10 cellular contexts compared by ENCODE assay signal in genomic region chr16:31473300-31474052, GRCh38. TPM values are rescaled to one million over a fixed set of nuclear protein-coding genes. Genes with fewer than 3 reads are reported as not detected.
DNase-seq lines count a peak whose midpoint lies in the region; ATAC-seq and TF ChIP-seq lines count a peak whose summit lies in the region.
"Had no signal": no experiment of that assay in that cellular context is flagged by ENCODE, and none has a peak within 500 bp of the region (broad histone marks: within the 10 kb centered on the region; RNA-seq: fewer than 3 reads in every experiment).

No MANE protein-coding gene starts in this region.

- 83 to 88% (median 83%) methylated on average over 14 to 17 of the region's 17 CpGs for WGBS in heart left ventricle, 4 donors

- in situ Hi-C loops in astrocyte of the spinal cord (cut with HindIII; ENCODE audit: low sequenced_read_pairs), result loop anchor here (25.0 kb wide), 1 partner anchor 286 kb away; the partner anchor contains the start of gene FUS

- ATAC-seq in left ventricle myocardium superior (no peak), heart left ventricle (no peak), naive B cell (ENCODE audit: low read depth in 2 of 2) (no peak)
- no peak for ATAC-seq in stimulated activated naive B cell treated with anti-CD40 and anti-IgM and Interleukin-4, amounts not matched to agents 10 μg/mL and 1 μg/mL and 100 μg/mL, for 72 hours (replicated peaks)

- TF ChIP-seq POLR2A in heart left ventricle (IDR thresholded peaks at IDR 0.05) (no peak), uterus (IDR thresholded peaks at IDR 0.05) (no peak)

- H3K27me3 ChIP-seq in heart left ventricle, result peaks cover 0 to 2% (median 0%) of the 10 kb centered on the region in 9 donors
- no peaks in the 10 kb centered on the region for H3K27me3 ChIP-seq in uterus
- H3K27me3 ChIP-seq: breast epithelium had no signal

- H3K36me3 Mint-ChIP-seq in naive B cell, result no peaks in the 10 kb centered on the region
- H3K36me3 Mint-ChIP-seq in stimulated activated naive B cell treated with anti-CD40 and anti-IgM and Interleukin-4, amounts not matched to agents 10 μg/mL and 1 μg/mL and 100 μg/mL, for 72 hours, result no peaks in the 10 kb centered on the region

- DNase-seq in left ventricle myocardium superior (peak; percentile 28), heart left ventricle (no peak), astrocyte of the spinal cord (ENCODE audit: low read depth, low spot score) (no peak), naive B cell (no peak), uterus (no peak), NCI-H2107 (lab: John Stamatoyannopoulos, UW) (no peak), NCI-H2227 (lab: John Stamatoyannopoulos, UW; ENCODE audit: unreplicated experiment) (no peak)
- no peak for DNase-seq in stimulated activated naive B cell treated with anti-CD40 and anti-IgM and Interleukin-4, amounts not matched to agents 10 μg/mL and 1 μg/mL and 100 μg/mL, for 72 hours
- DNase-seq: AML-193 had no signal

- H3K4me1 ChIP-seq in heart left ventricle (peaks cover 0 to 31% (median 14%) of the 10 kb centered on the region in 12 donors), uterus (peaks cover 7 to 18% of the 10 kb centered on the region in 2 donors)
- H3K4me1 ChIP-seq: breast epithelium had no signal

- peak overlapping the region in 7 of 8 donors; percentile 27 to 82 (median 77) for H3K4me3 Mint-ChIP-seq in naive B cell
- H3K4me3 Mint-ChIP-seq in stimulated activated naive B cell treated with anti-CD40 and anti-IgM and Interleukin-4, amounts not matched to agents 10 μg/mL and 1 μg/mL and 100 μg/mL, for 72 hours, result peak overlapping the region in 1 of 2 donors; percentile 21

- H3K27ac ChIP-seq in heart left ventricle (peak overlapping the region in 5 of 12 donors; percentile 79 to 97 (median 95)), uterus (peak overlapping the region; percentile 99 to 100)

- H3K27ac Mint-ChIP-seq in naive B cell, result no peak overlapping the region
- H3K27ac Mint-ChIP-seq in stimulated activated naive B cell treated with anti-CD40 and anti-IgM and Interleukin-4, amounts not matched to agents 10 μg/mL and 1 μg/mL and 100 μg/mL, for 72 hours, result no peak overlapping the region

- H3K9me3 ChIP-seq in heart left ventricle (no peaks in the 10 kb centered on the region), uterus (no peaks in the 10 kb centered on the region)
- H3K9me3 ChIP-seq: breast epithelium had no signal

- intact Hi-C loops in left ventricle myocardium superior (cut with micrococcal nuclease) (no loop called here), heart left ventricle (cut with DNase I) (loop anchor here in 4 of 10 donors (2.0 to 5.0 kb wide), 3 partner anchors 15 to 35 kb away; partner anchors contain the start of genes RUSF1 (in 3 of the 4) and ARMC5 (in 1 of the 4)), uterus (cut with DNase I; ENCODE audit: low total_unique reads) (no loop called here)

- H3K36me3 ChIP-seq in heart left ventricle (peaks cover 0 to 50% (median 39%) of the 10 kb centered on the region in 9 donors), uterus (no peaks in the 10 kb centered on the region)
- H3K36me3 ChIP-seq: breast epithelium had no signal

- no peak for TF ChIP-seq CTCF in heart left ventricle (IDR thresholded peaks at IDR 0.05)
- no peak for TF ChIP-seq CTCF in astrocyte of the spinal cord (IDR thresholded peaks at IDR 0.05; ENCODE audit: low read depth, low read length)
- no peak for TF ChIP-seq CTCF in uterus (IDR thresholded peaks at IDR 0.05)

- no peaks in the 10 kb centered on the region for H3K9me3 Mint-ChIP-seq in naive B cell
- peaks cover 0 to 6% of the 10 kb centered on the region in 2 donors for H3K9me3 Mint-ChIP-seq in stimulated activated naive B cell treated with anti-CD40 and anti-IgM and Interleukin-4, amounts not matched to agents 10 μg/mL and 1 μg/mL and 100 μg/mL, for 72 hours

- peaks cover 26 to 31% (median 29%) of the 10 kb centered on the region in 3 donors for H3K4me1 Mint-ChIP-seq in naive B cell
- H3K4me1 Mint-ChIP-seq in stimulated activated naive B cell treated with anti-CD40 and anti-IgM and Interleukin-4, amounts not matched to agents 10 μg/mL and 1 μg/mL and 100 μg/mL, for 72 hours, result peaks cover 28 to 51% of the 10 kb centered on the region in 2 donors

- peak overlapping the region in 6 of 12 donors; percentile 56 to 86 (median 74) for H3K4me3 ChIP-seq in heart left ventricle
- peak overlapping the region; percentile 82 for H3K4me3 ChIP-seq in astrocyte of the spinal cord (ENCODE audit: low read depth, low read length)
- H3K4me3 ChIP-seq in uterus, result peak overlapping the region in 1 of 2 donors; percentile 83

- peaks cover 0 to 21% (median 0%) of the 10 kb centered on the region in 3 donors for H3K27me3 Mint-ChIP-seq in naive B cell
- peaks cover 27 to 55% of the 10 kb centered on the region in 2 donors for H3K27me3 Mint-ChIP-seq in stimulated activated naive B cell treated with anti-CD40 and anti-IgM and Interleukin-4, amounts not matched to agents 10 μg/mL and 1 μg/mL and 100 μg/mL, for 72 hours

RNA-seq across cellular contexts. Expression of gene TGFB1I1, which starts 1.5 kb away (rescaled TPM):
- total RNA-seq in left ventricle myocardium superior (13.6 TPM), heart left ventricle (10 to 100 TPM; 12.9 to 37.7 (median 19.5) TPM), uterus (100 to 1,000 TPM in 2 of 4 donors, 10 to 100 TPM in 2; 61.1 to 336 (median 107) TPM)
- polyA plus RNA-seq in heart left ventricle (10 to 100 TPM; 14.1 to 29.5 TPM), naive B cell (ENCODE audit: low read depth in 6 of 6) (1 to 10 TPM in 2 of 6 donors, under 1 TPM in 2, not detected in 2; 0.57 to 1.4 (median 0.94) TPM)

RNA-seq across cellular contexts. Expression of gene SLC5A2, which starts 9.4 kb away (rescaled TPM):
- total RNA-seq in left ventricle myocardium superior, result not detected
- not detected for total RNA-seq in heart left ventricle
- polyA plus RNA-seq in heart left ventricle, result under 1 TPM; 0.08 to 0.76 TPM
- polyA plus RNA-seq in naive B cell (ENCODE audit: low read depth in 6 of 6), result under 1 TPM in 3 of 6 donors, not detected in 3; 0.15 to 0.20 (median 0.18) TPM
- total RNA-seq in uterus, result 1 to 10 TPM in 1 of 4 donors, under 1 TPM in 1, not detected in 2; 0.83 to 2.4 TPM

RNA-seq across cellular contexts. Expression of gene ARMC5, which starts 14.2 kb away (rescaled TPM):
- total RNA-seq in left ventricle myocardium superior (5.4 TPM), heart left ventricle (1 to 10 TPM; 4.1 to 9.2 (median 6.5) TPM), uterus (10 to 100 TPM in 2 of 4 donors, 1 to 10 TPM in 2; 2.1 to 12.7 (median 8.0) TPM)
- polyA plus RNA-seq in heart left ventricle (1 to 10 TPM; 6.6 to 8.2 TPM), naive B cell (ENCODE audit: low read depth in 6 of 6) (1 to 10 TPM; 4.2 to 8.2 (median 6.1) TPM)

RNA-seq across cellular contexts. Expression of gene ZNF843, which starts 30.9 kb away (rescaled TPM):
- total RNA-seq in left ventricle myocardium superior, result 1.6 TPM
- 1 to 10 TPM; 1.0 to 4.7 (median 2.5) TPM for total RNA-seq in heart left ventricle
- 1 to 10 TPM in 1 of 2 donors, under 1 TPM in 1; 0.43 to 1.2 TPM for polyA plus RNA-seq in heart left ventricle
- under 1 TPM in 1 of 6 donors, not detected in 5; 0.33 TPM for polyA plus RNA-seq in naive B cell (ENCODE audit: low read depth in 6 of 6)
- 1 to 10 TPM in 3 of 4 donors, not detected in 1; 1.0 to 3.3 (median 1.5) TPM for total RNA-seq in uterus

RNA-seq across cellular contexts. Expression of gene RUSF1, which starts 34.7 kb away (rescaled TPM):
- total RNA-seq in left ventricle myocardium superior, result 18.9 TPM
- total RNA-seq in heart left ventricle, result 10 to 100 TPM; 17.8 to 32.5 (median 21.2) TPM
- polyA plus RNA-seq in heart left ventricle, result 10 to 100 TPM; 25.3 to 30.9 TPM
- polyA plus RNA-seq in naive B cell (ENCODE audit: low read depth in 6 of 6), result 10 to 100 TPM; 12.6 to 25.3 (median 21.2) TPM
- total RNA-seq in uterus, result 10 to 100 TPM; 19.2 to 93.5 (median 82.9) TPM
